8 cellular contexts compared by ENCODE assay signal in the genomic region with DNA sequence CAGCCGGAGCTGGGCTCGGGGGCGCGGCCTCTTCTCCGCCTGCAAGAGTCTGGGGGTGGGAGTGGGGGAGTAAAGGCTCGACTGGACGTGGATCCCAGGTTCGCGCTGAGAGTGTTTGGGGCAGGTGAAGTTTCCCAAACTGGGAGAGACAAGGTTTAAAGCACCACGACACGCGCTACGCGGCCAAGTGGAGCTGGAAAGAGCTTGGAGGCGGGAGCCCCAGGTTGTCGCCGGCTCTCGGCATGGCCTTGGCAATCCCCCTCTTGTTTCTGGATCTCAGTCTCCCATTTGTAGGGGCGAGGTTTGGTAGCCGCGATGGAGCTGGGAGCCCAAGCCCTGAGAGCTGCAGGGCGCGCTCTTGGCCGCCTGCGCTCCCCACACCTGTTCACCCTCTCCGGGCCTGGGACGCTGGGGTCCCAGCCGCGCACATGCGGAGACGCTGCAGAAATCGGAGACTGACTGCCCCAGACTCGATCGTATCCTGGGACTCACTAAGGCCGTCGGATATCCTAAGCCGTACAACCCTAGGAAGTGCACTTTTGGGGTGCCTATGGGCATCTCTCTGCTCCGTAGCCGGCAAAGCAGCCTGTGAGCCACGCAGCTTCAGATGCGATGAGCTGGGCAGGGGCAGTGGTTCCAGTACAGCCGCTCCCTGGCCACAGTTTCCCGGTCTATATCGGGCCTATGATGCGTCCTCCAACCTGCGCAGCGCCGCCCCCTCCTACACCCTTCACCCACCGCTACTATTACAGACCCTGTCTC. TPM values are rescaled to one million over a fixed set of nuclear protein-coding genes. Genes with fewer than 3 reads are reported as not detected.
DNase-seq lines count a peak whose midpoint lies in the region; ATAC-seq and TF ChIP-seq lines count a peak whose summit lies in the region.

No MANE protein-coding gene starts in this region.

- in situ Hi-C loops in HAP-1 (cut with MboI; ENCODE audit: low sequenced_read_pairs) = no loop called here

- no peaks in the 10 kb centered on the region for H3K36me3 ChIP-seq in BLaER1 treated with 17β-estradiol and CSF1 and Interleukin-3, amounts not matched to agents 10 nM and 100 nM
- no peaks in the 10 kb centered on the region for H3K36me3 ChIP-seq in HAP-1 (replicated peaks)

- peak in 1 of 2 experiments; percentile 16 for DNase-seq in HAP-1 (ENCODE audit: low spot score in 2 of 2)
- DNase-seq in activated T-cell treated with anti-CD3 and anti-CD28 coated beads, Interleukin-2, amount 50 U/mL, for 48 hours = peak; percentile 34 to 41
- DNase-seq in left ventricle myocardium superior = peak; percentile 58
- DNase-seq in retinal pigment epithelial cell (ENCODE audit: low read depth) = no peak
- DNase-seq in AML-193 (lab: John Stamatoyannopoulos, UW) = no peak

- H3K27ac ChIP-seq in BLaER1 treated with 17β-estradiol and CSF1 and Interleukin-3, amounts not matched to agents 10 nM and 100 nM = no peak overlapping the region

- TF ChIP-seq CTCF in retinal pigment epithelial cell (conservative IDR thresholded peaks at IDR 0.05; ENCODE audit: low read depth, low read length) = no peak

- peak overlapping the region in 6 of 11 experiments; percentile 7 to 66 (median 51); a peak in 4 of 22 replicates for H3K9ac ChIP-seq in BLaER1 treated with 17β-estradiol and CSF1 and Interleukin-3, amounts not matched to agents 10 nM and 100 nM

- H3K4me2 ChIP-seq in BLaER1 treated with 17β-estradiol and CSF1 and Interleukin-3, amounts not matched to agents 10 nM and 100 nM = peak overlapping the region; percentile 89 to 98 (median 96)

- ATAC-seq in left ventricle myocardium superior (peak; percentile 66), HG02759 (IDR thresholded peaks at IDR 0.05; ENCODE audit: unreplicated experiment) (no peak), GM18870 (IDR thresholded peaks at IDR 0.05; ENCODE audit: unreplicated experiment) (no peak)

- peaks cover 0 to 33% (median 11%) of the 10 kb centered on the region in 11 experiments; a peak in 13 of 22 replicates for H3K9me3 ChIP-seq in BLaER1 treated with 17β-estradiol and CSF1 and Interleukin-3, amounts not matched to agents 10 nM and 100 nM (replicated peaks in 1 of 11)
- no peaks in the 10 kb centered on the region for H3K9me3 ChIP-seq in HAP-1

- intact Hi-C loops in left ventricle myocardium superior (cut with micrococcal nuclease) = no loop called here

- peaks cover 0 to 23% (median 14%) of the 10 kb centered on the region in 11 experiments; a peak in 10 of 22 replicates for H4K20me1 ChIP-seq in BLaER1 treated with 17β-estradiol and CSF1 and Interleukin-3, amounts not matched to agents 10 nM and 100 nM

- H3K27me3 ChIP-seq in BLaER1 treated with 17β-estradiol and CSF1 and Interleukin-3, amounts not matched to agents 10 nM and 100 nM = peaks cover 70 to 79% (median 73%) of the 10 kb centered on the region in 11 experiments
- peaks cover 14% of the 10 kb centered on the region for H3K27me3 ChIP-seq in HAP-1 (ENCODE audit: low read depth)

- peaks cover 7 to 14% (median 10%) of the 10 kb centered on the region in 10 experiments; a peak in 17 of 20 replicates for H3K4me1 ChIP-seq in BLaER1 treated with 17β-estradiol and CSF1 and Interleukin-3, amounts not matched to agents 10 nM and 100 nM
- H3K4me1 ChIP-seq in HAP-1 = no peaks in the 10 kb centered on the region

- H3K4me3 ChIP-seq in BLaER1 treated with 17β-estradiol and CSF1 and Interleukin-3, amounts not matched to agents 10 nM and 100 nM = peak overlapping the region; percentile 52 to 74 (median 62)
- H3K4me3 ChIP-seq in HAP-1 = peak overlapping the region; percentile 49
- H3K4me3 ChIP-seq in retinal pigment epithelial cell (ENCODE audit: low read length) = peak overlapping the region; percentile 33

RNA-seq across cellular contexts. Expression of a gene that starts 0.9 kb away (rescaled TPM):
- 205 TPM for total RNA-seq in left ventricle myocardium superior

Comparison
In these comparisons a context has a peak if more than half of its experiments do, and no peak if none do; other contexts are left out.
1. DNase-seq: peak in activated T-cell treated with anti-CD3 and anti-CD28 coated beads, Interleukin-2, amount 50 U/mL, for 48 hours (2 of 2) and left ventricle myocardium superior (single experiment); none in retinal pigment epithelial cell (single experiment) and AML-193 (0 of 2).
2. Peak in every context shown above with its lines, with median percentiles within 50 percentile points of each other: H3K4me3 ChIP-seq.